In genomic region chr9:114176601-114177295, GRCh38 we compare ENCODE assay signal across 18 cellular contexts. TPM values are rescaled to one million over a fixed set of nuclear protein-coding genes. Genes with fewer than 3 reads are reported as not detected.
DNase-seq lines count a peak whose midpoint lies in the region; ATAC-seq and TF ChIP-seq lines count a peak whose summit lies in the region.
"Had no signal": no experiment of that assay in that cellular context is flagged by ENCODE, and none has a peak within 500 bp of the region (broad histone marks: within the 10 kb centered on the region; RNA-seq: fewer than 3 reads in every experiment).

No MANE protein-coding gene starts in this region.

- intact Hi-C loops in sigmoid colon (cut with DNase I), result loop anchor here (5.0 kb wide), 2 partner anchors 41 to 71 kb away; no protein-coding TSS in a partner anchor

- WGBS in sigmoid colon, 2 donors, result 72 to 75% methylated on average over 11 of the region's 11 CpGs

- ATAC-seq in SK-N-SH treated with all-trans-retinoic acid at 6 μM for 48 hours (peak; percentile 1; the same call in 1 of the 3 replicates), left lobe of liver (peak; percentile 56), HG03280 (IDR thresholded peaks at IDR 0.05; ENCODE audit: unreplicated experiment) (no peak), HG03342 (IDR thresholded peaks at IDR 0.05; ENCODE audit: unreplicated experiment) (no peak)
- ATAC-seq: activated CD4-positive, CD25-positive, alpha-beta regulatory T cell treated with anti-CD3 and anti-CD28 coated beads, Interleukin-2, amount 50 U/mL, for 24 hours; natural killer cell; sciatic nerve; stimulated activated naive B cell treated with anti-CD40 and anti-IgM and Interleukin-4, amounts not matched to agents 10 μg/mL and 1 μg/mL and 100 μg/mL, for 72 hours had no signal

- H3K4me3 ChIP-seq in sigmoid colon, result no peak overlapping the region

- no peak for TF ChIP-seq CTCF in sigmoid colon (IDR thresholded peaks at IDR 0.05)

- H3K27ac ChIP-seq in sigmoid colon, result peak overlapping the region in 3 of 4 donors; percentile 64 to 77 (median 77)

- H3K36me3 ChIP-seq in sigmoid colon, result no peaks in the 10 kb centered on the region
- H3K36me3 ChIP-seq: BE2C had no signal

- TF ChIP-seq POLR2A in sigmoid colon (IDR thresholded peaks at IDR 0.05), result no peak

- no peak for TF ChIP-seq EP300 in sigmoid colon (IDR thresholded peaks at IDR 0.05)

- no peaks in the 10 kb centered on the region for H3K9me3 ChIP-seq in sigmoid colon
- H3K9me3 ChIP-seq: BE2C had no signal

- H3K27me3 ChIP-seq in sigmoid colon, result no peaks in the 10 kb centered on the region
- H3K27me3 ChIP-seq: BE2C had no signal

- DNase-seq in EL, result peak; percentile 16
- peak; percentile 90 for DNase-seq in left lobe of liver (ENCODE audit: low spot score)
- no peak for DNase-seq in sigmoid colon
- no peak for DNase-seq in NCI-H1436 (lab: John Stamatoyannopoulos, UW)
- no peak for DNase-seq in iPS-NIHi7 (ENCODE audit: extremely low spot score)
- DNase-seq: activated CD8-positive, alpha-beta memory T cell treated with anti-CD3 and anti-CD28 coated beads, Interleukin-2, amount 50 U/mL, for 4 hours; activated naive CD4-positive, alpha-beta T cell treated with anti-CD3 and anti-CD28 coated beads, Interleukin-2, amount 10 ng/mL, durations not matched to agents 7 days and 5 days; BE2C; central memory CD4-positive, alpha-beta T cell; natural killer cell; NCI-H1694 treated with DMSO at 0.1 percent for 48 hours; NCI-H524; stimulated activated naive B cell treated with anti-CD40 and anti-IgM and Interleukin-4, amounts not matched to agents 10 μg/mL and 1 μg/mL and 100 μg/mL, for 72 hours had no signal

- peaks cover 0 to 93% (median 86%) of the 10 kb centered on the region in 4 donors for H3K4me1 ChIP-seq in sigmoid colon

TF ChIP-seq in SK-N-SH treated with all-trans-retinoic acid at 6 μM for 48 hours, 23 proteins besides CTCF, POLR2A, EP300 and RAD21:
- TF ChIP-seq GLIS3 (CRISPR knock-in tag; IDR thresholded peaks at IDR 0.05) (no peak), PATZ1 (CRISPR knock-in tag; IDR thresholded peaks at IDR 0.05; ENCODE audit: borderline replicate concordance) (no peak), ZC3H10 (CRISPR knock-in tag; IDR thresholded peaks at IDR 0.05) (no peak), ZFP30 (CRISPR knock-in tag; IDR thresholded peaks at IDR 0.05) (no peak), ISL1 (CRISPR knock-in tag; IDR thresholded peaks at IDR 0.05) (no peak), TCF4 (CRISPR knock-in tag; IDR thresholded peaks at IDR 0.05; ENCODE audit: borderline replicate concordance) (no peak), ZNF70 (CRISPR knock-in tag; IDR thresholded peaks at IDR 0.05) (no peak), ZNF565 (CRISPR knock-in tag; conservative IDR thresholded peaks at IDR 0.05; ENCODE audit: low read depth) (no peak), ZNF8 (CRISPR knock-in tag; IDR thresholded peaks at IDR 0.05) (no peak), TOX (CRISPR knock-in tag; IDR thresholded peaks at IDR 0.05; ENCODE audit: borderline replicate concordance) (no peak), ZFP3 (CRISPR knock-in tag; IDR thresholded peaks at IDR 0.05) (no peak), SNAI2 (CRISPR knock-in tag; IDR thresholded peaks at IDR 0.05) (no peak), RARB (CRISPR knock-in tag; IDR thresholded peaks at IDR 0.05) (no peak), OSR1 (CRISPR knock-in tag; IDR thresholded peaks at IDR 0.05) (no peak), BACH2 (CRISPR knock-in tag; IDR thresholded peaks at IDR 0.05; ENCODE audit: borderline replicate concordance) (no peak)
- TF ChIP-seq, protein P1, sequence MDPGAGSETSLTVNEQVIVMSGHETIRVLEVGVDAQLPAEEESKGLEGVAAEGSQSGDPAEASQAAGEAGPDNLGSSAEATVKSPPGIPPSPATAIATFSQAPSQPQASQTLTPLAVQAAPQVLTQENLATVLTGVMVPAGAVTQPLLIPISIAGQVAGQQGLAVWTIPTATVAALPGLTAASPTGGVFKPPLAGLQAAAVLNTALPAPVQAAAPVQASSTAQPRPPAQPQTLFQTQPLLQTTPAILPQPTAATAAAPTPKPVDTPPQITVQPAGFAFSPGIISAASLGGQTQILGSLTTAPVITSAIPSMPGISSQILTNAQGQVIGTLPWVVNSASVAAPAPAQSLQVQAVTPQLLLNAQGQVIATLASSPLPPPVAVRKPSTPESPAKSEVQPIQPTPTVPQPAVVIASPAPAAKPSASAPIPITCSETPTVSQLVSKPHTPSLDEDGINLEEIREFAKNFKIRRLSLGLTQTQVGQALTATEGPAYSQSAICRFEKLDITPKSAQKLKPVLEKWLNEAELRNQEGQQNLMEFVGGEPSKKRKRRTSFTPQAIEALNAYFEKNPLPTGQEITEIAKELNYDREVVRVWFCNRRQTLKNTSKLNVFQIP (CRISPR knock-in tag; IDR thresholded peaks at IDR 0.05; ENCODE audit: borderline replicate concordance, low read depth), result no peak
- TF ChIP-seq, protein P2, sequence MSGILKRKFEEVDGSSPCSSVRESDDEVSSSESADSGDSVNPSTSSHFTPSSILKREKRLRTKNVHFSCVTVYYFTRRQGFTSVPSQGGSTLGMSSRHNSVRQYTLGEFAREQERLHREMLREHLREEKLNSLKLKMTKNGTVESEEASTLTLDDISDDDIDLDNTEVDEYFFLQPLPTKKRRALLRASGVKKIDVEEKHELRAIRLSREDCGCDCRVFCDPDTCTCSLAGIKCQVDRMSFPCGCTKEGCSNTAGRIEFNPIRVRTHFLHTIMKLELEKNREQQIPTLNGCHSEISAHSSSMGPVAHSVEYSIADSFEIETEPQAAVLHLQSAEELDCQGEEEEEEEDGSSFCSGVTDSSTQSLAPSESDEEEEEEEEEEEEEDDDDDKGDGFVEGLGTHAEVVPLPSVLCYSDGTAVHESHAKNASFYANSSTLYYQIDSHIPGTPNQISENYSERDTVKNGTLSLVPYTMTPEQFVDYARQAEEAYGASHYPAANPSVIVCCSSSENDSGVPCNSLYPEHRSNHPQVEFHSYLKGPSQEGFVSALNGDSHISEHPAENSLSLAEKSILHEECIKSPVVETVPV (CRISPR knock-in tag; IDR thresholded peaks at IDR 0.05), result no peak
TF ChIP-seq in SK-N-SH treated with all-trans-retinoic acid at 6 μM for 48 hours: peak in this region for 0.

RNA-seq across cellular contexts. Expression of gene COL27A1, which starts 21.4 kb away (rescaled TPM):
- total RNA-seq in left lobe of liver (51.0 TPM), sigmoid colon (10 to 100 TPM in 1 of 4 donors, 1 to 10 TPM in 3; 2.0 to 13.3 (median 7.1) TPM)
- 1 to 10 TPM; 1.4 to 5.5 (median 1.8) TPM for polyA plus RNA-seq in sigmoid colon
- total RNA-seq: natural killer cell had no signal

Comparison
In these comparisons a context has a peak if more than half of its experiments do, and no peak if none do; other contexts are left out.
1. DNase-seq: peak in EL (single experiment) and left lobe of liver (single experiment); none in sigmoid colon (single experiment), NCI-H1436 (single experiment) and iPS-NIHi7 (single experiment).
2. ATAC-seq: peak in SK-N-SH treated with all-trans-retinoic acid at 6 μM for 48 hours (single experiment) and left lobe of liver (single experiment); none in HG03280 (single experiment) and HG03342 (single experiment).